In genomic region chr1:201988593-201988992, GRCh38 we compare ENCODE assay signal across 32 cellular contexts. TPM values are rescaled to one million over a fixed set of nuclear protein-coding genes. Genes with fewer than 3 reads are reported as not detected.
"Had no signal": no experiment of that assay in that cellular context is flagged by ENCODE, and none has a peak within 500 bp of the region (broad histone marks: within the 10 kb centered on the region; RNA-seq: fewer than 3 reads in every experiment).

No MANE protein-coding gene starts in this region.

- ATAC-seq: effector memory CD8-positive, alpha-beta T cell; foreskin keratinocyte; heart left ventricle; lower lobe of right lung; naive thymus-derived CD8-positive, alpha-beta T cell; psoas muscle; T-helper 17 cell had no signal

- H3K9ac ChIP-seq: parathyroid adenoma had no signal

- H3K27me3 ChIP-seq: foreskin keratinocyte, heart left ventricle, suprapubic skin, tibial nerve had no signal

- H3K4me1 ChIP-seq: foreskin keratinocyte, parathyroid adenoma had no signal

- H3K27me3 Mint-ChIP-seq: activated CD4-positive, alpha-beta memory T cell treated with anti-CD3 and anti-CD28 coated beads, Interleukin-2, amount 10 ng/mL, durations not matched to agents 7 days and 5 days; activated CD4-positive, alpha-beta T cell treated with anti-CD3 and anti-CD28 coated beads, Interleukin-2, amount 10 ng/mL, durations not matched to agents 7 days and 5 days; activated naive CD8-positive, alpha-beta T cell; activated T-cell treated with anti-CD3 and anti-CD28 coated beads, Interleukin-2, amount 50 U/mL, for 24 hours; effector memory CD8-positive, alpha-beta T cell; naive thymus-derived CD8-positive, alpha-beta T cell; T-helper 17 cell had no signal

- H3K9me3 ChIP-seq: heart left ventricle, lower lobe of right lung, psoas muscle, suprapubic skin, tibial nerve had no signal

- H3K27ac ChIP-seq: foreskin keratinocyte, heart left ventricle, lower lobe of right lung, parathyroid adenoma, suprapubic skin, WERI-Rb-1 had no signal

- H3K4me3 Mint-ChIP-seq: activated CD4-positive, alpha-beta memory T cell treated with anti-CD3 and anti-CD28 coated beads, Interleukin-2, amount 10 ng/mL, durations not matched to agents 7 days and 5 days; activated CD4-positive, alpha-beta T cell treated with anti-CD3 and anti-CD28 coated beads, Interleukin-2, amount 10 ng/mL, durations not matched to agents 7 days and 5 days; activated naive CD8-positive, alpha-beta T cell; activated T-cell treated with anti-CD3 and anti-CD28 coated beads, Interleukin-2, amount 50 U/mL, for 24 hours; effector memory CD8-positive, alpha-beta T cell; immature natural killer cell; naive thymus-derived CD8-positive, alpha-beta T cell; neural crest cell; T-helper 17 cell had no signal

- H3K9me3 Mint-ChIP-seq: activated CD4-positive, alpha-beta memory T cell treated with anti-CD3 and anti-CD28 coated beads, Interleukin-2, amount 10 ng/mL, durations not matched to agents 7 days and 5 days; activated CD4-positive, alpha-beta T cell treated with anti-CD3 and anti-CD28 coated beads, Interleukin-2, amount 10 ng/mL, durations not matched to agents 7 days and 5 days; activated T-cell treated with anti-CD3 and anti-CD28 coated beads, Interleukin-2, amount 50 U/mL, for 24 hours; effector memory CD8-positive, alpha-beta T cell; immature natural killer cell; naive thymus-derived CD8-positive, alpha-beta T cell; neural crest cell had no signal

- H3K27ac Mint-ChIP-seq: activated CD4-positive, alpha-beta memory T cell treated with anti-CD3 and anti-CD28 coated beads, Interleukin-2, amount 10 ng/mL, durations not matched to agents 7 days and 5 days; activated CD4-positive, alpha-beta T cell treated with anti-CD3 and anti-CD28 coated beads, Interleukin-2, amount 10 ng/mL, durations not matched to agents 7 days and 5 days; activated naive CD8-positive, alpha-beta T cell; activated T-cell treated with anti-CD3 and anti-CD28 coated beads, Interleukin-2, amount 50 U/mL, for 24 hours; effector memory CD8-positive, alpha-beta T cell; immature natural killer cell; naive thymus-derived CD8-positive, alpha-beta T cell; T-helper 17 cell had no signal

- H3K4me3 ChIP-seq: heart left ventricle, lower lobe of right lung, psoas muscle, smooth muscle cell, suprapubic skin, tibial nerve had no signal

- H3K36me3 Mint-ChIP-seq: activated naive CD8-positive, alpha-beta T cell had no signal

- DNase-seq: activated CD4-positive, alpha-beta memory T cell treated with anti-CD3 and anti-CD28 coated beads, Interleukin-2, amount 10 ng/mL, durations not matched to agents 7 days and 5 days; activated CD4-positive, alpha-beta T cell treated with anti-CD3 and anti-CD28 coated beads for 1 hour; activated CD4-positive, alpha-beta T cell treated with anti-CD3 and anti-CD28 coated beads, Interleukin-2, amount 10 ng/mL, durations not matched to agents 7 days and 5 days; activated CD8-positive, alpha-beta memory T cell treated with anti-CD3 and anti-CD28 coated beads, Interleukin-2, amount 50 U/mL, for 48 hours; activated naive CD4-positive, alpha-beta T cell; activated T-cell treated with anti-CD3 and anti-CD28 coated beads, Interleukin-2, amount 50 U/mL, for 24 hours; anterior cingulate cortex; cerebellar nuclear complex; cortex of kidney; effector memory CD8-positive, alpha-beta T cell; erythroblast; foreskin keratinocyte; hypothalamus; immature natural killer cell; lower lobe of right lung; midbrain; naive thymus-derived CD8-positive, alpha-beta T cell; nucleus accumbens; psoas muscle; stimulated activated CD4-positive, alpha-beta T cell treated with anti-CD3 and anti-CD28 coated beads, Interleukin-15, amount 100 ng/mL, for 24 hours; stimulated activated CD4-positive, alpha-beta T cell treated with anti-CD3 and anti-CD28 coated beads, Interleukin-2, amount 100 ng/mL, for 24 hours; stimulated activated naive CD4-positive, alpha-beta T cell; T-helper 17 cell; T1000; WERI-Rb-1 had no signal

RNA-seq across cellular contexts. Expression of gene LMOD1, which starts 42.2 kb away (rescaled TPM):
- total RNA-seq: activated CD4-positive, alpha-beta memory T cell treated with anti-CD3 and anti-CD28 coated beads, Interleukin-2, amount 10 ng/mL, durations not matched to agents 7 days and 5 days; activated CD4-positive, alpha-beta T cell treated with anti-CD3 and anti-CD28 coated beads, Interleukin-2, amount 10 ng/mL, durations not matched to agents 7 days and 5 days; foreskin keratinocyte; naive thymus-derived CD8-positive, alpha-beta T cell; T-helper 17 cell had no signal
